ENCODE assay signal across 9 cellular contexts in the genomic region with DNA sequence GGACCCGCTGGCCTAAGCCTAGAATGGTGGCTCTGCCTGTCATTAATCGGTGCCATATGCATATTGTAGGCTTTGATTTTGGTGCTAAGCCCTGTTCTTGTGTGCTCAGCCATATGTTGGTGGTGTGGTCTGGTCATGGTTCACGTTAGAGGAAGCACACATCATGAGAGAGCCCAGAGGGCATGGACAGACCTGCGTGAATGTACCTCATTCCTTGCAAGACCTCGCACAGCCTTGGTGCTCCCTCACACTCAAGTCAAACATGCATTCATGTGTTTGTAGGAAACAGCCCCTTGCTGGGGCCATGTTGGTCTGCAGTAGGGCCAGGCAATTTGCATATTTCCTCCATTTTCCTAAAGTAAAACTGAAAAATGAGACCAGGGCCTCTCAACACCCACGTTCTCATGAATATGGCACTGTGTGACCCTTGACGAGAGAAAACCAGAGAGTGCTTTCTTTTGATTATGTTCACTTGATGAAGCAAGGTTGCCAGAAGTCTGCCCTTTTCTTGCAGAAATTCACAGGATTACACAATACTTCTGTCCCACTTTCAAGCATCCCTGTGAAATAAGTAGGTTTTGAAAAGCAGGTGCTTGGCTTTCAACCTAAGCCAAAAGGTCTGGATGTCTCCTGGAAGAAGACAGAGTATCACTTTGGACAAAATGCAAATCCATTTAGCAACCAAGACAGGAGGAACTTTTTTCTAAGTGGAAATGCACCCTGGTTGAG.
A peak's percentile ranks its signal among the peaks of the same experiment; 100 is the strongest.
DNase-seq lines count a peak whose midpoint lies in the region; ATAC-seq, FAIRE-seq and TF ChIP-seq lines count a peak whose summit lies in the region.
"Had no signal": no experiment of that assay in that cellular context is flagged by ENCODE, and none has a peak within 500 bp of the region (broad histone marks: within the 10 kb centered on the region; RNA-seq: fewer than 3 reads in every experiment).

No MANE protein-coding gene starts in this region.

- no peak overlapping the region for H3K27ac ChIP-seq in stomach

- H3K27me3 ChIP-seq in HAP-1 (ENCODE audit: low read depth) (no peaks in the 10 kb centered on the region), stomach (no peaks in the 10 kb centered on the region)

- POLR2A ChIA-PET in activated naive CD8-positive, alpha-beta T cell treated with anti-CD3 and anti-CD28 coated beads, Interleukin-2, amount 10 ng/mL, durations not matched to agents 7 days and 5 days (lab: Charles Lee), result no interaction called here

- no peak for TF ChIP-seq CTCF in GM13976 (IDR thresholded peaks at IDR 0.05; ENCODE audit: borderline replicate concordance, control extremely low read depth, extremely low read depth, insufficient read depth, missing control alignments)
- TF ChIP-seq CTCF in chondrocyte (IDR thresholded peaks at IDR 0.05), result no peak
- no peak for TF ChIP-seq CTCF in stomach (IDR thresholded peaks at IDR 0.05)

- ATAC-seq in HG02943 (IDR thresholded peaks at IDR 0.05; ENCODE audit: low read depth, unreplicated experiment), result peak; percentile 85
- peak; percentile 23 for ATAC-seq in activated naive CD8-positive, alpha-beta T cell treated with anti-CD3 and anti-CD28 coated beads, Interleukin-2, amount 10 ng/mL, durations not matched to agents 7 days and 5 days (ENCODE audit: low read depth)

- in situ Hi-C loops in GM13976 (cut with MboI; ENCODE audit: low sequenced_read_pairs, unreplicated experiment) (no loop called here), HAP-1 (cut with MboI; ENCODE audit: low sequenced_read_pairs) (no loop called here)

- H3K9me3 Mint-ChIP-seq in activated naive CD8-positive, alpha-beta T cell treated with anti-CD3 and anti-CD28 coated beads, Interleukin-2, amount 10 ng/mL, durations not matched to agents 7 days and 5 days, result no peaks in the 10 kb centered on the region
- H3K9me3 Mint-ChIP-seq in chondrocyte (ENCODE audit: low read depth), result no peaks in the 10 kb centered on the region

- TF ChIP-seq EP300 in stomach (IDR thresholded peaks at IDR 0.05), result no peak

- peaks cover 25% of the 10 kb centered on the region for H3K36me3 Mint-ChIP-seq in activated naive CD8-positive, alpha-beta T cell treated with anti-CD3 and anti-CD28 coated beads, Interleukin-2, amount 10 ng/mL, durations not matched to agents 7 days and 5 days
- peaks cover 7% of the 10 kb centered on the region for H3K36me3 Mint-ChIP-seq in chondrocyte (ENCODE audit: low read depth)

- H3K9me3 ChIP-seq in HAP-1 (no peaks in the 10 kb centered on the region), stomach (no peaks in the 10 kb centered on the region)

- intact Hi-C loops in stomach (cut with DNase I; ENCODE audit: low total_unique reads), result no loop called here

- H3K4me1 Mint-ChIP-seq in activated naive CD8-positive, alpha-beta T cell treated with anti-CD3 and anti-CD28 coated beads, Interleukin-2, amount 10 ng/mL, durations not matched to agents 7 days and 5 days, result no peaks in the 10 kb centered on the region
- no peaks in the 10 kb centered on the region for H3K4me1 Mint-ChIP-seq in chondrocyte (ENCODE audit: low read depth)

- H3K27me3 Mint-ChIP-seq in activated naive CD8-positive, alpha-beta T cell treated with anti-CD3 and anti-CD28 coated beads, Interleukin-2, amount 10 ng/mL, durations not matched to agents 7 days and 5 days, result no peaks in the 10 kb centered on the region
- no peaks in the 10 kb centered on the region for H3K27me3 Mint-ChIP-seq in chondrocyte (ENCODE audit: low read depth)

- no peak for TF ChIP-seq POLR2A in stomach (IDR thresholded peaks at IDR 0.05)

- peak; percentile 80 for DNase-seq in GM13976 (ENCODE audit: low spot score)
- peak; percentile 61 for DNase-seq in GM19239 (ENCODE audit: insufficient read length, low spot score)
- DNase-seq in activated naive CD8-positive, alpha-beta T cell treated with anti-CD3 and anti-CD28 coated beads, Interleukin-2, amount 10 ng/mL, durations not matched to agents 7 days and 5 days, result no peak
- no peak for DNase-seq in HAP-1 (ENCODE audit: low spot score in 2 of 2)
- no peak for DNase-seq in chondrocyte (ENCODE audit: low spot score)
- DNase-seq in stomach, result no peak
- no peak for DNase-seq in cerebellum (ENCODE audit: low spot score)
- DNase-seq: NCI-H1694 treated with DMSO at 0.1 percent for 48 hours had no signal

- peak; percentile 97 for FAIRE-seq in GM19239 (lab: Jason Lieb, UNC)

- no peak overlapping the region for H3K4me3 Mint-ChIP-seq in activated naive CD8-positive, alpha-beta T cell treated with anti-CD3 and anti-CD28 coated beads, Interleukin-2, amount 10 ng/mL, durations not matched to agents 7 days and 5 days
- H3K4me3 Mint-ChIP-seq in chondrocyte (ENCODE audit: unreplicated experiment), result no peak overlapping the region

- H3K4me3 ChIP-seq in HAP-1, result no peak overlapping the region
- no peak overlapping the region for H3K4me3 ChIP-seq in stomach

- WGBS in stomach, 5 donors, result 88 to 92% (median 91%) methylated on average over 6 to 7 of the region's 7 CpGs

- no peaks in the 10 kb centered on the region; the same call in 1 of the 2 replicates for H3K36me3 ChIP-seq in HAP-1 (replicated peaks)
- peaks cover 20 to 60% (median 52%) of the 10 kb centered on the region in 4 donors for H3K36me3 ChIP-seq in stomach

- no peaks in the 10 kb centered on the region for H3K4me1 ChIP-seq in HAP-1
- H3K4me1 ChIP-seq in stomach, result no peaks in the 10 kb centered on the region

- no peak overlapping the region for H3K27ac Mint-ChIP-seq in activated naive CD8-positive, alpha-beta T cell treated with anti-CD3 and anti-CD28 coated beads, Interleukin-2, amount 10 ng/mL, durations not matched to agents 7 days and 5 days
- H3K27ac Mint-ChIP-seq in chondrocyte (ENCODE audit: unreplicated experiment), result no peak overlapping the region

Comparison
In these comparisons a context has a peak if more than half of its experiments do, and no peak if none do; other contexts are left out.
1. DNase-seq: peak in GM13976 (single experiment) and GM19239 (single experiment); none in activated naive CD8-positive, alpha-beta T cell treated with anti-CD3 and anti-CD28 coated beads, Interleukin-2, amount 10 ng/mL, durations not matched to agents 7 days and 5 days (single experiment), HAP-1 (0 of 2), chondrocyte (single experiment), stomach (single experiment) and cerebellum (single experiment).